Comparison of ENCODE assay signal across 16 cellular contexts in genomic region chr9:34163439-34163838, GRCh38. TPM values are rescaled to one million over a fixed set of nuclear protein-coding genes. Genes with fewer than 3 reads are reported as not detected.
DNase-seq lines count a peak whose midpoint lies in the region; ATAC-seq and TF ChIP-seq lines count a peak whose summit lies in the region.
"Had no signal": no experiment of that assay in that cellular context is flagged by ENCODE, and none has a peak within 500 bp of the region (broad histone marks: within the 10 kb centered on the region; RNA-seq: fewer than 3 reads in every experiment).

No MANE protein-coding gene starts in this region.

- H3K27me3 ChIP-seq in left lung (no peaks in the 10 kb centered on the region), prostate gland (replicated peaks; ENCODE audit: insufficient read depth) (no peaks in the 10 kb centered on the region)
- H3K27me3 ChIP-seq: heart left ventricle, testis had no signal

- H3K36me3 ChIP-seq in left lung (no peaks in the 10 kb centered on the region), prostate gland (no peaks in the 10 kb centered on the region)
- H3K36me3 ChIP-seq: heart left ventricle had no signal

- 56% methylated on average over 3 of the region's 3 CpGs for WGBS in prostate gland

- H3K4me3 ChIP-seq in astrocyte of the spinal cord (ENCODE audit: low read depth, low read length) = no peak overlapping the region
- no peak overlapping the region for H3K4me3 ChIP-seq in left lung
- H3K4me3 ChIP-seq in prostate gland = no peak overlapping the region
- H3K4me3 ChIP-seq: GM12878, heart left ventricle, testis had no signal

- H3K27ac ChIP-seq in left lung (peak overlapping the region in 1 of 2 donors; percentile 37), prostate gland (no peak overlapping the region)
- H3K27ac ChIP-seq: heart left ventricle, testis had no signal

- no peak for TF ChIP-seq CTCF in astrocyte of the spinal cord (IDR thresholded peaks at IDR 0.05; ENCODE audit: low read depth, low read length)
- TF ChIP-seq CTCF in left lung (IDR thresholded peaks at IDR 0.05) = no peak
- TF ChIP-seq CTCF in prostate gland (IDR thresholded peaks at IDR 0.05) = no peak

- in situ Hi-C loops in astrocyte of the spinal cord (cut with HindIII; ENCODE audit: low sequenced_read_pairs) = no loop called here

- no peak for TF ChIP-seq POLR2A in prostate gland (IDR thresholded peaks at IDR 0.05)

- H3K4me1 ChIP-seq in left lung (peaks cover 0 to 14% of the 10 kb centered on the region in 2 donors), prostate gland (replicated peaks) (no peaks in the 10 kb centered on the region)
- H3K4me1 ChIP-seq: testis had no signal

- ATAC-seq in left lung = peak; percentile 29
- ATAC-seq in HG02885 (IDR thresholded peaks at IDR 0.05; ENCODE audit: poor library complexity, unreplicated experiment) = no peak
- no peak for ATAC-seq in GM19324 (IDR thresholded peaks at IDR 0.05; ENCODE audit: low FRiP score, unreplicated experiment)
- ATAC-seq: GM12878, heart left ventricle had no signal

- peak; percentile 27 for DNase-seq in AG20443 (ENCODE audit: low spot score)
- peak; percentile 35 for DNase-seq in LHCN-M2 (ENCODE audit: low read depth)
- DNase-seq in astrocyte of the spinal cord (ENCODE audit: low read depth, low spot score) = peak; percentile 14
- DNase-seq in left lung = no peak
- no peak for DNase-seq in HK-2 (ENCODE audit: unreplicated experiment)
- no peak for DNase-seq in prostate gland (ENCODE audit: low spot score)
- DNase-seq: DMS79, heart left ventricle, kidney glomerular epithelial cell, NCI-H187, NCI-H526, posterior cingulate gyrus, testis had no signal

- H3K9me3 ChIP-seq in left lung = no peaks in the 10 kb centered on the region
- no peaks in the 10 kb centered on the region for H3K9me3 ChIP-seq in prostate gland
- H3K9me3 ChIP-seq: heart left ventricle, testis had no signal

- intact Hi-C loops in left lung (cut with DNase I) (no loop called here), prostate gland (cut with DNase I) (no loop called here)

RNA-seq across cellular contexts. Expression of gene UBAP1, which starts 15.4 kb away (rescaled TPM):
- total RNA-seq in LHCN-M2 (2014; rRNA removed) (23.4 and 25.5 TPM in 2 replicates), left lung (10 to 100 TPM; 53.8 to 54.1 TPM), prostate gland (10 to 100 TPM; 38.3 to 72.2 TPM)
- 30.2 TPM for polyA plus RNA-seq in LHCN-M2 (2012)

RNA-seq across cellular contexts. Expression of gene DCAF12, which starts 36.9 kb away (rescaled TPM):
- total RNA-seq in LHCN-M2 (2014; rRNA removed) (21.7 and 25.0 TPM in 2 replicates), left lung (10 to 100 TPM; 30.4 to 45.8 TPM), prostate gland (100 to 1,000 TPM in 1 of 2 donors, 10 to 100 TPM in 1; 30.6 to 100 TPM)
- polyA plus RNA-seq in LHCN-M2 (2012) = 12.4 TPM

Comparison
In these comparisons a context has a peak if more than half of its experiments do, and no peak if none do; other contexts are left out.
1. DNase-seq: peak in AG20443 (single experiment), LHCN-M2 (single experiment) and astrocyte of the spinal cord (single experiment); none in left lung (0 of 2), HK-2 (single experiment) and prostate gland (single experiment).